Comparison of ENCODE assay signal across 8 cellular contexts in genomic region chr1:115595279-115596079, GRCh38. TPM values are rescaled to one million over a fixed set of nuclear protein-coding genes. Genes with fewer than 3 reads are reported as not detected.
DNase-seq lines count a peak whose midpoint lies in the region; ATAC-seq and TF ChIP-seq lines count a peak whose summit lies in the region.

No MANE protein-coding gene starts in this region.

- no peaks in the 10 kb centered on the region for H3K27me3 Mint-ChIP-seq in activated T-cell treated with anti-CD3 and anti-CD28 coated beads, Interleukin-2, amount 50 U/mL, for 72 hours (ENCODE audit: low read depth)

- no peak overlapping the region for H3K4me3 Mint-ChIP-seq in activated T-cell treated with anti-CD3 and anti-CD28 coated beads, Interleukin-2, amount 50 U/mL, for 72 hours

- no peak for TF ChIP-seq POLR2A in suprapubic skin (IDR thresholded peaks at IDR 0.05)

- H3K4me2 ChIP-seq in Karpas-422 (ENCODE audit: low read depth, low read length, poor library complexity, severe bottlenecking) = no peak overlapping the region

- H3K9me3 ChIP-seq in Karpas-422 (ENCODE audit: low read length) = no peaks in the 10 kb centered on the region
- no peaks in the 10 kb centered on the region for H3K9me3 ChIP-seq in suprapubic skin

- ATAC-seq in GM19043 (IDR thresholded peaks at IDR 0.05; ENCODE audit: low read depth, unreplicated experiment) = peak; percentile 74
- ATAC-seq in activated T-cell treated with anti-CD3 and anti-CD28 coated beads, Interleukin-2, amount 50 U/mL, for 72 hours (replicated peaks in 1 of 2) = peak; percentile 37 to 60

- no peak overlapping the region for H3K27ac ChIP-seq in Karpas-422 (ENCODE audit: low read length)
- no peak overlapping the region for H3K27ac ChIP-seq in suprapubic skin

- peak; percentile 91 for DNase-seq in Ammon's horn (ENCODE audit: low spot score)
- DNase-seq in Karpas-422 = peak; percentile 83
- DNase-seq in OCI-M2 (lab: John Stamatoyannopoulos, UW; ENCODE audit: unreplicated experiment) = peak; percentile 20
- DNase-seq in activated T-cell treated with anti-CD3 and anti-CD28 coated beads, Interleukin-2, amount 50 U/mL, for 72 hours = peak; percentile 60 to 69
- DNase-seq in fibroblast of peridontal ligament (ENCODE audit: extremely low read depth) = peak; percentile 99
- DNase-seq in non-pigmented ciliary epithelial cell (ENCODE audit: low read depth) = peak; percentile 91
- DNase-seq in suprapubic skin (ENCODE audit: low spot score in 2 of 2) = peak; percentile 86 to 87

- no peaks in the 10 kb centered on the region for H3K4me1 ChIP-seq in Karpas-422 (ENCODE audit: low read length)
- peaks cover 6% of the 10 kb centered on the region for H3K4me1 ChIP-seq in suprapubic skin

- no peaks in the 10 kb centered on the region for H4K20me1 ChIP-seq in Karpas-422 (ENCODE audit: insufficient read depth, low read depth, low read length)

- no peaks in the 10 kb centered on the region for H3K27me3 ChIP-seq in Karpas-422 (ENCODE audit: low read length)
- no peaks in the 10 kb centered on the region for H3K27me3 ChIP-seq in suprapubic skin

- H3K27ac Mint-ChIP-seq in activated T-cell treated with anti-CD3 and anti-CD28 coated beads, Interleukin-2, amount 50 U/mL, for 72 hours = no peak overlapping the region

- no peak for TF ChIP-seq EP300 in suprapubic skin (IDR thresholded peaks at IDR 0.05)

- no peaks in the 10 kb centered on the region for H3K9me2 ChIP-seq in Karpas-422 (replicated peaks; ENCODE audit: insufficient read depth, low read length)

- H3K4me1 Mint-ChIP-seq in activated T-cell treated with anti-CD3 and anti-CD28 coated beads, Interleukin-2, amount 50 U/mL, for 72 hours (ENCODE audit: low read depth) = no peaks in the 10 kb centered on the region

- peak; percentile 50 to 92 for TF ChIP-seq CTCF in suprapubic skin (IDR thresholded peaks at IDR 0.05)

- no peaks in the 10 kb centered on the region for H3K36me3 ChIP-seq in Karpas-422 (ENCODE audit: insufficient read depth, low read length)
- H3K36me3 ChIP-seq in suprapubic skin = no peaks in the 10 kb centered on the region

- H2AFZ ChIP-seq in Karpas-422 (ENCODE audit: low read length) = no peak overlapping the region

- no peak overlapping the region for H3K9ac ChIP-seq in Karpas-422 (ENCODE audit: low read length)

- H3K36me3 Mint-ChIP-seq in activated T-cell treated with anti-CD3 and anti-CD28 coated beads, Interleukin-2, amount 50 U/mL, for 72 hours (ENCODE audit: insufficient read depth in 2 of 2) = no peaks in the 10 kb centered on the region

- 63% methylated on average over 12 of the region's 12 CpGs for WGBS in suprapubic skin

- H3K4me3 ChIP-seq in Karpas-422 (ENCODE audit: low read length) = no peak overlapping the region
- H3K4me3 ChIP-seq in suprapubic skin = no peak overlapping the region

- no peaks in the 10 kb centered on the region for H3K79me2 ChIP-seq in Karpas-422 (ENCODE audit: low read length)

- no peaks in the 10 kb centered on the region for H3K9me3 Mint-ChIP-seq in activated T-cell treated with anti-CD3 and anti-CD28 coated beads, Interleukin-2, amount 50 U/mL, for 72 hours

RNA-seq across cellular contexts. Expression of gene VANGL1, which starts 46.3 kb away (rescaled TPM):
- 0.11 TPM in 1 of 2 replicates, not detected in the other for total RNA-seq in Karpas-422 (2014; rRNA removed; shearing (Covaris generic); ENCODE audit: low replicate concordance)
- 1 to 10 TPM; 3.8 to 7.0 TPM for total RNA-seq in activated T-cell treated with anti-CD3 and anti-CD28 coated beads, Interleukin-2, amount 50 U/mL, for 72 hours
- total RNA-seq in suprapubic skin = 10 to 100 TPM; 17.7 to 33.6 (median 26.2) TPM

Comparison
In these comparisons a context has a peak if more than half of its experiments do, and no peak if none do; other contexts are left out.
1. DNase-seq: peak in every context shown above with its lines; median percentile 99 in fibroblast of peridontal ligament; 91 in Ammon's horn; 91 in non-pigmented ciliary epithelial cell; 86 in suprapubic skin; 83 in Karpas-422; 64 in activated T-cell treated with anti-CD3 and anti-CD28 coated beads, Interleukin-2, amount 50 U/mL, for 72 hours; 20 in OCI-M2.